24 cellular contexts compared by ENCODE assay signal in the genomic region with DNA sequence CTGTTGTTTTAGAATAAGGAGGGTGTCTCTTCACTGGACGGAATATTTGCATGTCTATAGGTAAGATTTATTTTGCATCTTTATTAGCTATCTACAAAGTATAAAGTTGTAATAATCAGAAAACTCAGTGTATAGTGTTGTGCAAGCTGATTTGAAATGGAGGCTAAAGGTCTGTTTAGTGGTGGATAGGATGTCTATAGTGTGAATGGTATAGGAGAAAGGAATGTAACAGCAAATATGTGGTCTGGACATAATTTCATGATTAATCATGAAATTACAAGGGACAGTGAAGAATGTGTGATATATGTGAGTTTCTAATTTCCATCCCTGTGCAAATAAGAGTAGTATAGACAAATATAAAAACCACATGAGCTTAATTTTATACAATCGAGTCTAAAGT.
DNase-seq lines count a peak whose midpoint lies in the region; ATAC-seq, FAIRE-seq and TF ChIP-seq lines count a peak whose summit lies in the region.
"Had no signal": no experiment of that assay in that cellular context is flagged by ENCODE, and none has a peak within 500 bp of the region (broad histone marks: within the 10 kb centered on the region; RNA-seq: fewer than 3 reads in every experiment).

No MANE protein-coding gene starts in this region.

- no peak overlapping the region for H3K4me3 ChIP-seq in choroid plexus epithelial cell (ENCODE audit: low read depth, low read length)
- H3K4me3 ChIP-seq: GM23338, HAP-1, Peyer's patch had no signal

- TF ChIP-seq POLR2A in H54 (IDR thresholded peaks at IDR 0.05; ENCODE audit: low read depth, low read length): no peak

- no peak for TF ChIP-seq CTCF in choroid plexus epithelial cell (conservative IDR thresholded peaks at IDR 0.05; ENCODE audit: low read depth, low read length)

- DNase-seq in A172 (ENCODE audit: low spot score) (peak; percentile 26), H54 (ENCODE audit: insufficient read length, low spot score) (no peak), NCI-H460 (ENCODE audit: extremely low read depth, low read depth) (peak; percentile 12), choroid plexus epithelial cell (ENCODE audit: low read depth) (peak; percentile 50), retina (no peak), frontal cortex (ENCODE audit: low spot score in 2 of 2) (no peak), hypothalamus (lab: John Stamatoyannopoulos, UW) (no peak)
- DNase-seq: 8988T, Calu3, DMS79 treated with DMSO at 0.1 percent for 48 hours, KG1, NCI-H1048, NCI-H1417 treated with DMSO at 0.1 percent for 48 hours, NCI-H1694 treated with DMSO at 0.1 percent for 48 hours, NCI-H2081, NCI-H2227 treated with DMSO at 0.1 percent for 48 hours, NCI-H510A, NCI-H69, Peyer's patch, SK-N-SH, SW 1271 had no signal

- no peak for ATAC-seq in GM21528 (IDR thresholded peaks at IDR 0.05; ENCODE audit: low FRiP score, unreplicated experiment)
- ATAC-seq: GM23338 had no signal

- FAIRE-seq in H54 (lab: Jason Lieb, UNC): peak; percentile 15
- FAIRE-seq in frontal cortex (lab: Jason Lieb, UNC): no peak

Comparison
In these comparisons a context has a peak if more than half of its experiments do, and no peak if none do; other contexts are left out.
1. DNase-seq: peak in A172 (single experiment), NCI-H460 (single experiment) and choroid plexus epithelial cell (single experiment); none in H54 (single experiment), retina (single experiment), frontal cortex (0 of 2) and hypothalamus (0 of 51).